In genomic region chr20:15555913-15556312, GRCh38 we compare ENCODE assay signal across 30 cellular contexts.
DNase-seq lines count a peak whose midpoint lies in the region; ATAC-seq and TF ChIP-seq lines count a peak whose summit lies in the region.
"Had no signal": no experiment of that assay in that cellular context is flagged by ENCODE, and none has a peak within 500 bp of the region (broad histone marks: within the 10 kb centered on the region; RNA-seq: fewer than 3 reads in every experiment).

No MANE protein-coding gene starts in this region.

- no peaks in the 10 kb centered on the region for H3K36me3 ChIP-seq in adipocyte (ENCODE audit: control insufficient read depth, insufficient read depth, low read length, severe bottlenecking)
- H3K36me3 ChIP-seq in rectal smooth muscle tissue (ENCODE audit: control insufficient read depth, insufficient read depth, low read length): no peaks in the 10 kb centered on the region
- no peaks in the 10 kb centered on the region for H3K36me3 ChIP-seq in Peyer's patch
- H3K36me3 ChIP-seq in upper lobe of left lung: no peaks in the 10 kb centered on the region
- H3K36me3 ChIP-seq: suprapubic skin, upper lobe of right lung had no signal

- H3K9ac ChIP-seq in adipocyte (ENCODE audit: low read length) (no peak overlapping the region), rectal smooth muscle tissue (ENCODE audit: low read length) (no peak overlapping the region)
- H3K9ac ChIP-seq: KMS-11 had no signal

- TF ChIP-seq CTCF in Peyer's patch (IDR thresholded peaks at IDR 0.05) (no peak), upper lobe of left lung (IDR thresholded peaks at IDR 0.05) (no peak)

- ATAC-seq in GM19397 (IDR thresholded peaks at IDR 0.05; ENCODE audit: unreplicated experiment) (no peak), upper lobe of left lung (ENCODE audit: low FRiP score in 2 of 2) (no peak)
- ATAC-seq: mucosa of descending colon, natural killer cell, Panc1, upper lobe of right lung had no signal

- H3K27me3 ChIP-seq in adipocyte (replicated peaks; ENCODE audit: control insufficient read depth, insufficient read depth, low read length): no peaks in the 10 kb centered on the region
- no peaks in the 10 kb centered on the region for H3K27me3 ChIP-seq in rectal smooth muscle tissue (ENCODE audit: control insufficient read depth, insufficient read depth, low read length)
- no peaks in the 10 kb centered on the region for H3K27me3 ChIP-seq in Peyer's patch
- H3K27me3 ChIP-seq in upper lobe of left lung: no peaks in the 10 kb centered on the region
- H3K27me3 ChIP-seq: suprapubic skin, upper lobe of right lung had no signal

- no peaks in the 10 kb centered on the region for H3K4me1 ChIP-seq in adipocyte (ENCODE audit: control insufficient read depth, insufficient read depth, low read length)
- peaks cover 2% of the 10 kb centered on the region for H3K4me1 ChIP-seq in rectal smooth muscle tissue (ENCODE audit: control insufficient read depth, insufficient read depth, low read length)
- H3K4me1 ChIP-seq in Peyer's patch: no peaks in the 10 kb centered on the region
- no peaks in the 10 kb centered on the region for H3K4me1 ChIP-seq in upper lobe of left lung
- H3K4me1 ChIP-seq: suprapubic skin, upper lobe of right lung had no signal

- 51 to 53% methylated on average over 2 of the region's 2 CpGs for WGBS in upper lobe of left lung, 2 donors

- H3K9me3 ChIP-seq in adipocyte (ENCODE audit: control insufficient read depth, low read length) (peaks cover 24% of the 10 kb centered on the region), Peyer's patch (peaks cover 0 to 3% (median 0%) of the 10 kb centered on the region in 4 donors), upper lobe of left lung (peaks cover 3 to 14% (median 13%) of the 10 kb centered on the region in 4 donors)
- H3K9me3 ChIP-seq: suprapubic skin had no signal

- TF ChIP-seq POLR2A in Peyer's patch (IDR thresholded peaks at IDR 0.05) (no peak), upper lobe of left lung (IDR thresholded peaks at IDR 0.05) (no peak)

- TF ChIP-seq EP300 in upper lobe of left lung (IDR thresholded peaks at IDR 0.05): no peak

- H3K27ac ChIP-seq in rectal smooth muscle tissue (ENCODE audit: low read depth, low read length): peak overlapping the region; percentile 7
- H3K27ac ChIP-seq in Peyer's patch: no peak overlapping the region
- H3K27ac ChIP-seq in upper lobe of left lung: no peak overlapping the region
- H3K27ac ChIP-seq: HL-60, KMS-11, suprapubic skin, upper lobe of right lung had no signal

- H3K4me3 ChIP-seq in adipocyte (ENCODE audit: low read length) (no peak overlapping the region), rectal smooth muscle tissue (ENCODE audit: low read length) (no peak overlapping the region), Peyer's patch (no peak overlapping the region), upper lobe of left lung (no peak overlapping the region)
- H3K4me3 ChIP-seq: lung, mucosa of descending colon, suprapubic skin, upper lobe of right lung had no signal

- DNase-seq in EH (ENCODE audit: low read depth) (peak; percentile 55), NCI-H524 (lab: John Stamatoyannopoulos, UW) (peak; percentile 70 to 98), adipocyte (ENCODE audit: low read depth) (peak; percentile 81), Peyer's patch (no peak), upper lobe of left lung (no peak), NCI-H510A treated with DMSO at 0.1 percent for 48 hours (lab: John Stamatoyannopoulos, UW) (no peak)
- DNase-seq: activated CD4-positive, alpha-beta T cell treated with anti-CD3 and anti-CD28 coated beads, Interleukin-2, amount 10 ng/mL, durations not matched to agents 24 days and 14 days; activated CD8-positive, alpha-beta memory T cell treated with anti-CD3 and anti-CD28 coated beads for 24 hours; activated naive CD4-positive, alpha-beta T cell treated with anti-CD3 and anti-CD28 coated beads, Interleukin-2, amount 50 U/mL, for 16 hours; activated T-cell treated with anti-CD3 and anti-CD28 coated beads for 4 hours; amygdala; hypothalamus; MM.1S; mucosa of descending colon; natural killer cell; NCI-H1417 treated with DMSO at 0.1 percent for 48 hours; NCI-H2081 treated with DMSO at 0.1 percent for 48 hours; occipital lobe; SHP77; stimulated activated naive CD4-positive, alpha-beta T cell; SW 1271; T-helper 9 cell; upper lobe of right lung had no signal

Comparison
In these comparisons a context has a peak if more than half of its experiments do, and no peak if none do; other contexts are left out.
1. DNase-seq: peak in EH (single experiment), NCI-H524 (2 of 2) and adipocyte (single experiment); none in Peyer's patch (0 of 3), upper lobe of left lung (0 of 2) and NCI-H510A treated with DMSO at 0.1 percent for 48 hours (single experiment).